ENCODE assay signal across 6 cellular contexts in genomic region chr17:8122923-8123694, GRCh38. TPM values are rescaled to one million over a fixed set of nuclear protein-coding genes. Genes with fewer than 3 reads are reported as not detected.
A peak's percentile ranks its signal among the peaks of the same experiment; 100 is the strongest.
DNase-seq lines count a peak whose midpoint lies in the region; ATAC-seq and TF ChIP-seq lines count a peak whose summit lies in the region.

No MANE protein-coding gene starts in this region.

- no peaks in the 10 kb centered on the region for H3K36me3 ChIP-seq in SJCRH30

- TF ChIP-seq CTCF in fibroblast of mammary gland (conservative IDR thresholded peaks at IDR 0.05; ENCODE audit: control insufficient read depth, insufficient read depth, low read depth, low read length): no peak

- in situ Hi-C loops in Caki2 (cut with HindIII; ENCODE audit: low pct_unique_long_range_greater_than_20kb, low sequenced_read_pairs): no loop called here

- H3K4me1 ChIP-seq in SJCRH30: no peaks in the 10 kb centered on the region; the same call in 1 of the 2 replicates

- DNase-seq in Caki2 (ENCODE audit: low read depth) (peak; percentile 24), SJCRH30 (peak; percentile 17 to 35), fibroblast of mammary gland (ENCODE audit: low read depth) (no peak), NOMO-1 (lab: John Stamatoyannopoulos, UW; ENCODE audit: unreplicated experiment in 2 of 2) (no peak)
- peak in 4 of 6 experiments; percentile 23 to 63 (median 40) for DNase-seq in stimulated activated naive CD4-positive, alpha-beta T cell (lab: John Stamatoyannopoulos, UW)

- no peak overlapping the region for H3K27ac ChIP-seq in SJCRH30

- H3K27me3 ChIP-seq in SJCRH30: no peaks in the 10 kb centered on the region

- H3K9me3 ChIP-seq in SJCRH30 (replicated peaks): no peaks in the 10 kb centered on the region

- ATAC-seq in HG03457 (IDR thresholded peaks at IDR 0.05; ENCODE audit: unreplicated experiment): no peak

- H3K4me3 ChIP-seq in SJCRH30: peak overlapping the region; percentile 78
- H3K4me3 ChIP-seq in fibroblast of mammary gland (ENCODE audit: control insufficient read depth, low read depth, low read length): peak overlapping the region; percentile 48

RNA-seq across cellular contexts. Expression of gene HES7, which starts 0.8 kb away (rescaled TPM):
- total RNA-seq in Caki2 (2014; rRNA removed; shearing (Covaris generic); ENCODE audit: low replicate concordance): 5.3 TPM in 1 of 2 replicates, not detected in the other
- total RNA-seq in SJCRH30 (2014; rRNA removed; shearing (Covaris generic)): 0.79 and 0.91 TPM in 2 replicates

RNA-seq across cellular contexts. Expression of gene ALOXE3, which starts 4.8 kb away (rescaled TPM):
- total RNA-seq in Caki2 (2014; rRNA removed; shearing (Covaris generic); ENCODE audit: low replicate concordance): not detected in 2 replicates
- total RNA-seq in SJCRH30 (2014; rRNA removed; shearing (Covaris generic)): not detected in 2 replicates

RNA-seq across cellular contexts. Expression of gene PER1, which starts 29.1 kb away (rescaled TPM):
- 3.2 and 5.6 TPM in 2 replicates for total RNA-seq in Caki2 (2014; rRNA removed; shearing (Covaris generic); ENCODE audit: low replicate concordance)
- total RNA-seq in SJCRH30 (2014; rRNA removed; shearing (Covaris generic)): 9.3 and 13.5 TPM in 2 replicates

RNA-seq across cellular contexts. Expression of gene ALOX12B, which starts 35.6 kb away (rescaled TPM):
- total RNA-seq in Caki2 (2014; rRNA removed; shearing (Covaris generic); ENCODE audit: low replicate concordance): 0.74 TPM in 1 of 2 replicates, not detected in the other
- total RNA-seq in SJCRH30 (2014; rRNA removed; shearing (Covaris generic)): not detected in 2 replicates

RNA-seq across cellular contexts. Expression of gene VAMP2, which starts 39.6 kb away (rescaled TPM):
- 0.09 TPM in 1 of 2 replicates, not detected in the other for total RNA-seq in Caki2 (2014; rRNA removed; shearing (Covaris generic); ENCODE audit: low replicate concordance)
- total RNA-seq in SJCRH30 (2014; rRNA removed; shearing (Covaris generic)): 6.1 and 7.9 TPM in 2 replicates

Comparison
In these comparisons a context has a peak if more than half of its experiments do, and no peak if none do; other contexts are left out.
1. DNase-seq: peak in Caki2 (single experiment), SJCRH30 (2 of 2) and stimulated activated naive CD4-positive, alpha-beta T cell (4 of 6); none in fibroblast of mammary gland (single experiment) and NOMO-1 (0 of 2).